ENCODE assay signal across 1 cellular context in genomic region chr13:49779721-49780120, GRCh38.
TF ChIP-seq lines count a peak whose summit lies in the region.

No MANE protein-coding gene starts in this region.

TF ChIP-seq in IMR-90, 13 proteins besides CTCF, POLR2A, EP300 and RAD21 (continued from another document):
- TF ChIP-seq ELK1 (IDR thresholded peaks at IDR 0.05; ENCODE audit: borderline replicate concordance, low read depth, low read length) (no peak), RCOR1 (IDR thresholded peaks at IDR 0.05; ENCODE audit: insufficient replicate concordance, low read length) (no peak), MAZ (IDR thresholded peaks at IDR 0.05; ENCODE audit: borderline replicate concordance, low read depth, low read length) (no peak), USF2 (IDR thresholded peaks at IDR 0.05; ENCODE audit: low read depth, low read length) (no peak), MXI1 (IDR thresholded peaks at IDR 0.05; ENCODE audit: borderline replicate concordance, low read depth, low read length) (no peak)
